Comparison of ENCODE assay signal across 22 cellular contexts in the genomic region with DNA sequence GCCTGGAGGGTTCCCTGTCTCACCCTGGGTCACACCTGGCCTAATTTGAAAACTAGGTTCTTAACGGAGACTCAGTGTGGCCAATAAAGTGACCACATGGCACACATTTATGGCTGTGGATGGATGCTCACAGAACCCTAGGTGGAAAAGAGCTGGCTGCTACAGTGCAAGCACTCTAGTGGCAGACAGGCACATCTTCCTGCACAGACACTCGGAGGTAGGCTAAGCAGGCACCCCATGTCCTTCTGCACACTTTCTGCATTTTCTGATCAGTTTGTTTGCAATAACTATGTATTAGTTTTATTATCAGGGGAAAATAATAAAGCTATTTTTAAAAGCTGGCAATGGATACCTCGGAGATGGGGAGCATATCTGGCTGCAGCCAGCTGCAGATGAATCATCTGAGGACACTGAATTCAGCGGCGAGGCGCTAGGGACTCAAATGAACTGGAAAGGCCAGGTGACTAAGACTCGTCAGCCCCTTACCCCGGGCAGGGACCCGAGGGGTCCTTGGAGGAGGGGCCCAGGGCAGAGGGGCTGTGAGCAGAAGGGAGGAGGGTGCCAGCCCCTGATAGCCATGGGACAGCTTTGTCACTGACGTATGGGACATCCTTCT.
"Had no signal": no experiment of that assay in that cellular context is flagged by ENCODE, and none has a peak within 500 bp of the region (broad histone marks: within the 10 kb centered on the region; RNA-seq: fewer than 3 reads in every experiment).

No MANE protein-coding gene starts in this region.

- H3K4me1 ChIP-seq: colonic mucosa, Peyer's patch had no signal

- ATAC-seq: activated T-helper 17 cell treated with anti-CD3 and anti-CD28 coated beads, Interleukin-2, amount 50 U/mL, for 72 hours; WTC11 had no signal

- H3K9me3 Mint-ChIP-seq: activated naive CD4-positive, alpha-beta T cell treated with anti-CD3 and anti-CD28 coated beads for 36 hours; activated T-helper 17 cell treated with anti-CD3 and anti-CD28 coated beads, Interleukin-2, amount 50 U/mL, for 72 hours; T-helper 1 cell treated with Interleukin-12 subunit alpha and Interleukin-12 subunit beta and Interleukin-4 antibody, amounts not matched to agents 30 μg/mL and 1 μg/mL, for 36 hours; WTC11 had no signal

- H3K9me3 ChIP-seq: colonic mucosa, Peyer's patch had no signal

- H3K27me3 Mint-ChIP-seq: activated naive CD8-positive, alpha-beta T cell had no signal

- H3K27ac Mint-ChIP-seq: activated naive CD4-positive, alpha-beta T cell treated with anti-CD3 and anti-CD28 coated beads for 36 hours; activated naive CD8-positive, alpha-beta T cell; activated T-helper 17 cell treated with anti-CD3 and anti-CD28 coated beads, Interleukin-2, amount 50 U/mL, for 72 hours; T-helper 1 cell treated with Interleukin-12 subunit alpha and Interleukin-12 subunit beta and Interleukin-4 antibody, amounts not matched to agents 30 μg/mL and 1 μg/mL, for 36 hours; WTC11 had no signal

- H3K4me3 ChIP-seq: colonic mucosa, Peyer's patch had no signal

- H3K36me3 ChIP-seq: colonic mucosa, Peyer's patch had no signal

- H3K4me1 Mint-ChIP-seq: activated T-helper 17 cell treated with anti-CD3 and anti-CD28 coated beads, Interleukin-2, amount 50 U/mL, for 72 hours had no signal

- DNase-seq: activated CD4-positive, alpha-beta T cell treated with anti-CD3 and anti-CD28 coated beads for 48 hours; activated CD4-positive, alpha-beta T cell treated with anti-CD3 and anti-CD28 coated beads, Interleukin-2, amount 50 U/mL, for 48 hours; activated CD4-positive, CD25-positive, alpha-beta regulatory T cell treated with anti-CD3 and anti-CD28 coated beads, Interleukin-2, amount 50 U/mL, for 72 hours; activated gamma-delta T cell; activated naive CD4-positive, alpha-beta T cell treated with anti-CD3 and anti-CD28 coated beads for 36 hours; activated T-cell treated with anti-CD3 and anti-CD28 coated beads for 4 hours; activated T-cell treated with anti-CD3 and anti-CD28 coated beads, Interleukin-2, amount 50 U/mL, for 48 hours; colonic mucosa; NCI-H1092; NCI-H1417; NCI-H2029 treated with DMSO at 0.1 percent for 48 hours; NCI-H345; NCI-H510A; NCI-H526 treated with DMSO at 0.1 percent for 48 hours; NK-92 treated with Interleukin-12 subunit alpha and Interleukin-12 subunit beta, amount 100 ng/mL, for 24 hours; Peyer's patch; SHP77 treated with DMSO at 0.1 percent for 48 hours had no signal

- H3K4me3 Mint-ChIP-seq: activated naive CD4-positive, alpha-beta T cell treated with anti-CD3 and anti-CD28 coated beads for 36 hours; activated naive CD8-positive, alpha-beta T cell; activated T-helper 17 cell treated with anti-CD3 and anti-CD28 coated beads, Interleukin-2, amount 50 U/mL, for 72 hours; T-helper 1 cell treated with Interleukin-12 subunit alpha and Interleukin-12 subunit beta and Interleukin-4 antibody, amounts not matched to agents 30 μg/mL and 1 μg/mL, for 36 hours; WTC11 had no signal

- H3K36me3 Mint-ChIP-seq: activated naive CD8-positive, alpha-beta T cell; WTC11 had no signal

- H3K27me3 ChIP-seq: colonic mucosa, Peyer's patch had no signal

- H3K27ac ChIP-seq: colonic mucosa, Peyer's patch, RWPE1 had no signal
